6 cellular contexts compared by ENCODE assay signal in the genomic region with DNA sequence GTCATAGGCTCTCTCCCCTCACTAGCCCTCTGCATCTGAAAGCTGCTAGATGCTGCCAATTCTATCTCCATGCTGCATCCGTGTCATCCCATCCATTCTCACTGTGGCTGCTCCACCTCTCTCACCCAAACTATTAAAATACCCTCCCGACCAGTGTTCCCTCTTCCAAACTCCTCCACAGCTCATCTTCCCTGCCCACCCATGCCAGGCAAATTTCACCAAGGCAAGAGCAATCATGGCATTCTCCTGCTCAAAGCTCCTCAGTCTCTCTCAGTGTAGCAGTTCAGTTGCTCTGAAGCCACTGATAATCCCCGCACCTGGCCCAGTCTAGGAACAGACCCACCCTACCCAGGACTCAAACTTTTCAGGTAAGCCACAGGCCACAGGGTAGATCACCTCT. TPM values are rescaled to one million over a fixed set of nuclear protein-coding genes. Genes with fewer than 3 reads are reported as not detected.
"Had no signal": no experiment of that assay in that cellular context is flagged by ENCODE, and none has a peak within 500 bp of the region (broad histone marks: within the 10 kb centered on the region; RNA-seq: fewer than 3 reads in every experiment).

No MANE protein-coding gene starts in this region.

- H3K4me3 ChIP-seq: GM23338 had no signal

- DNase-seq: H9, HCEC 1CT had no signal

- H3K4me2 ChIP-seq: GM23338 had no signal

- H3K27ac ChIP-seq: HL-60 had no signal

- H2AFZ ChIP-seq: GM23338 had no signal

- ATAC-seq: GM23338, HepG2 had no signal

RNA-seq across cellular contexts. Expression of gene SPOCK1, which starts 48.4 kb away (rescaled TPM):
- polyA plus RNA-seq: IgD-negative memory B cell had no signal
